1 cellular context compared by ENCODE assay signal in the genomic region with DNA sequence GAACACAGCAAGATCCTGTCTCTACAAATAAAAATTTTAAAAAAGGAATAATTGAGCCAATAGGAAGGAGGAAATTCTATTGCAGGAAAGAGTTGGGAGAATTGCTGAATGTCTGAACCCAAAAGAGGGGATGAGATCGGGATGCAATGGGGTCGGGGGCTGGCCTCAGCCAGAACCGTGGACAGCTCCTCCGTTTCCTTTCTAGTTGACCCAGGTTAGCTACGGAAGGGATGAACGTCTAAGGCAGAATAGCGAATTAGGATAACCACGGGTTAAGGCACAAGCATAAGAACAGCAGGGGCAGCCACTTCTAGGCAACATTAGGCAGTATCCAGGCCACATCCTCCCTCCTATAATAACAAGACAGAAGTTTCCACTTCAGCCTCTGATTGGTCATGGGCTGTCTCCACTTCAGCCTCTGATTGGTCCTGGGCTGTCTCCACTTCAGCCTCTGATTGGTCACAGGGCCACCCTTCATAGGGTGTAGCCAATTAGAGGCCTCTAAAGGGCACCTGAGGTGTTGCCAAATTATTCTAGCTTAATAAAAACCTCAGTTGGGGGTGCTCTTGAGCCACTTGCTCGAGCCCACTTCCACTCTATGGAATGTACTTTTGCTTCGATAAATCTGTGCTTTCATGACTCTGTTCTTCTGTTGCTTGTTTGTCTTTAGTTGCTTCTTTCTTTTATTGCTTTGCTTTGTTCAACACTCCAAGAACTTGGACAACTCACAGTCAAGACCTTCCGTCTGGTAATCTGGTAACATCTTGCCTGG.
A peak's percentile ranks its signal among the peaks of the same experiment; 100 is the strongest.
TF ChIP-seq lines count a peak whose summit lies in the region.

No MANE protein-coding gene starts in this region.

TF ChIP-seq in GM12878, 131 proteins besides CTCF, POLR2A, EP300 and RAD21 (continues in another document):
- no peak for TF ChIP-seq WRNIP1 (IDR thresholded peaks at IDR 0.05; ENCODE audit: borderline replicate concordance, low read depth, low read length)
- TF ChIP-seq NR2C2 (IDR thresholded peaks at IDR 0.05; ENCODE audit: borderline replicate concordance, control insufficient read depth, insufficient read length, low read depth) = no peak
- no peak for TF ChIP-seq ZBTB11 (CRISPR knock-in tag; IDR thresholded peaks at IDR 0.05)
- no peak for TF ChIP-seq CBX5 (IDR thresholded peaks at IDR 0.05; ENCODE audit: low read depth)
- no peak for TF ChIP-seq ZNF217 (IDR thresholded peaks at IDR 0.05)
- TF ChIP-seq KLF5 (IDR thresholded peaks at IDR 0.05; ENCODE audit: partially characterized antibody) = no peak
- TF ChIP-seq ZNF207 (IDR thresholded peaks at IDR 0.05; ENCODE audit: borderline replicate concordance) = no peak
- no peak for TF ChIP-seq EED (IDR thresholded peaks at IDR 0.05; ENCODE audit: low read depth)
- no peak for TF ChIP-seq MYC (IDR thresholded peaks at IDR 0.05; ENCODE audit: insufficient read depth, insufficient read length, insufficient replicate concordance, low read length, severe bottlenecking)
- TF ChIP-seq, protein P1, sequence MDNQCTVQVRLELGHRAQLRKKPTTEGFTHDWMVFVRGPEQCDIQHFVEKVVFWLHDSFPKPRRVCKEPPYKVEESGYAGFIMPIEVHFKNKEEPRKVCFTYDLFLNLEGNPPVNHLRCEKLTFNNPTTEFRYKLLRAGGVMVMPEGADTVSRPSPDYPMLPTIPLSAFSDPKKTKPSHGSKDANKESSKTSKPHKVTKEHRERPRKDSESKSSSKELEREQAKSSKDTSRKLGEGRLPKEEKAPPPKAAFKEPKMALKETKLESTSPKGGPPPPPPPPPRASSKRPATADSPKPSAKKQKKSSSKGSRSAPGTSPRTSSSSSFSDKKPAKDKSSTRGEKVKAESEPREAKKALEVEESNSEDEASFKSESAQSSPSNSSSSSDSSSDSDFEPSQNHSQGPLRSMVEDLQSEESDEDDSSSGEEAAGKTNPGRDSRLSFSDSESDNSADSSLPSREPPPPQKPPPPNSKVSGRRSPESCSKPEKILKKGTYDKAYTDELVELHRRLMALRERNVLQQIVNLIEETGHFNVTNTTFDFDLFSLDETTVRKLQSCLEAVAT (IDR thresholded peaks at IDR 0.05) = no peak
- TF ChIP-seq ZNF622 (IDR thresholded peaks at IDR 0.05) = no peak
- TF ChIP-seq TCF3 (IDR thresholded peaks at IDR 0.05; ENCODE audit: borderline replicate concordance, insufficient read depth, low read depth, low read length) = no peak
- TF ChIP-seq, protein P2, sequence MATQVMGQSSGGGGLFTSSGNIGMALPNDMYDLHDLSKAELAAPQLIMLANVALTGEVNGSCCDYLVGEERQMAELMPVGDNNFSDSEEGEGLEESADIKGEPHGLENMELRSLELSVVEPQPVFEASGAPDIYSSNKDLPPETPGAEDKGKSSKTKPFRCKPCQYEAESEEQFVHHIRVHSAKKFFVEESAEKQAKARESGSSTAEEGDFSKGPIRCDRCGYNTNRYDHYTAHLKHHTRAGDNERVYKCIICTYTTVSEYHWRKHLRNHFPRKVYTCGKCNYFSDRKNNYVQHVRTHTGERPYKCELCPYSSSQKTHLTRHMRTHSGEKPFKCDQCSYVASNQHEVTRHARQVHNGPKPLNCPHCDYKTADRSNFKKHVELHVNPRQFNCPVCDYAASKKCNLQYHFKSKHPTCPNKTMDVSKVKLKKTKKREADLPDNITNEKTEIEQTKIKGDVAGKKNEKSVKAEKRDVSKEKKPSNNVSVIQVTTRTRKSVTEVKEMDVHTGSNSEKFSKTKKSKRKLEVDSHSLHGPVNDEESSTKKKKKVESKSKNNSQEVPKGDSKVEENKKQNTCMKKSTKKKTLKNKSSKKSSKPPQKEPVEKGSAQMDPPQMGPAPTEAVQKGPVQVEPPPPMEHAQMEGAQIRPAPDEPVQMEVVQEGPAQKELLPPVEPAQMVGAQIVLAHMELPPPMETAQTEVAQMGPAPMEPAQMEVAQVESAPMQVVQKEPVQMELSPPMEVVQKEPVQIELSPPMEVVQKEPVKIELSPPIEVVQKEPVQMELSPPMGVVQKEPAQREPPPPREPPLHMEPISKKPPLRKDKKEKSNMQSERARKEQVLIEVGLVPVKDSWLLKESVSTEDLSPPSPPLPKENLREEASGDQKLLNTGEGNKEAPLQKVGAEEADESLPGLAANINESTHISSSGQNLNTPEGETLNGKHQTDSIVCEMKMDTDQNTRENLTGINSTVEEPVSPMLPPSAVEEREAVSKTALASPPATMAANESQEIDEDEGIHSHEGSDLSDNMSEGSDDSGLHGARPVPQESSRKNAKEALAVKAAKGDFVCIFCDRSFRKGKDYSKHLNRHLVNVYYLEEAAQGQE (IDR thresholded peaks at IDR 0.05; ENCODE audit: low read depth, low read length) = peak; percentile 66; the same call in 1 of the 2 replicates
- TF ChIP-seq ESRRA (IDR thresholded peaks at IDR 0.05; ENCODE audit: low read length) = no peak
- TF ChIP-seq, protein P3, sequence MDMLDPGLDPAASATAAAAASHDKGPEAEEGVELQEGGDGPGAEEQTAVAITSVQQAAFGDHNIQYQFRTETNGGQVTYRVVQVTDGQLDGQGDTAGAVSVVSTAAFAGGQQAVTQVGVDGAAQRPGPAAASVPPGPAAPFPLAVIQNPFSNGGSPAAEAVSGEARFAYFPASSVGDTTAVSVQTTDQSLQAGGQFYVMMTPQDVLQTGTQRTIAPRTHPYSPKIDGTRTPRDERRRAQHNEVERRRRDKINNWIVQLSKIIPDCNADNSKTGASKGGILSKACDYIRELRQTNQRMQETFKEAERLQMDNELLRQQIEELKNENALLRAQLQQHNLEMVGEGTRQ (IDR thresholded peaks at IDR 0.05; ENCODE audit: borderline replicate concordance, low read depth, low read length) = no peak
- no peak for TF ChIP-seq TCF7 (IDR thresholded peaks at IDR 0.05; ENCODE audit: borderline replicate concordance)
- TF ChIP-seq KAT2A (conservative IDR thresholded peaks at IDR 0.05; ENCODE audit: control insufficient read depth, low read depth, low read length) = no peak
- TF ChIP-seq, protein P4, sequence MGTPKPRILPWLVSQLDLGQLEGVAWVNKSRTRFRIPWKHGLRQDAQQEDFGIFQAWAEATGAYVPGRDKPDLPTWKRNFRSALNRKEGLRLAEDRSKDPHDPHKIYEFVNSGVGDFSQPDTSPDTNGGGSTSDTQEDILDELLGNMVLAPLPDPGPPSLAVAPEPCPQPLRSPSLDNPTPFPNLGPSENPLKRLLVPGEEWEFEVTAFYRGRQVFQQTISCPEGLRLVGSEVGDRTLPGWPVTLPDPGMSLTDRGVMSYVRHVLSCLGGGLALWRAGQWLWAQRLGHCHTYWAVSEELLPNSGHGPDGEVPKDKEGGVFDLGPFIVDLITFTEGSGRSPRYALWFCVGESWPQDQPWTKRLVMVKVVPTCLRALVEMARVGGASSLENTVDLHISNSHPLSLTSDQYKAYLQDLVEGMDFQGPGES (IDR thresholded peaks at IDR 0.05) = no peak
- no peak for TF ChIP-seq NFXL1 (IDR thresholded peaks at IDR 0.05; ENCODE audit: borderline replicate concordance)
- no peak for TF ChIP-seq BACH1 (IDR thresholded peaks at IDR 0.05; ENCODE audit: borderline replicate concordance)
- TF ChIP-seq PML (IDR thresholded peaks at IDR 0.05; ENCODE audit: low read length) = no peak
- TF ChIP-seq SIN3A (IDR thresholded peaks at IDR 0.05; ENCODE audit: low read depth, low read length) = no peak
- no peak for TF ChIP-seq FOXK2 (IDR thresholded peaks at IDR 0.05)
- no peak for TF ChIP-seq IRF4 (IDR thresholded peaks at IDR 0.05; ENCODE audit: low read depth, low read length)
- TF ChIP-seq LARP7 (IDR thresholded peaks at IDR 0.05) = no peak
- peak; percentile 78 for TF ChIP-seq SP1 (IDR thresholded peaks at IDR 0.05; ENCODE audit: low read depth, low read length)
- TF ChIP-seq ATF2 (IDR thresholded peaks at IDR 0.05; ENCODE audit: low read length) = no peak
- TF ChIP-seq, protein P5, sequence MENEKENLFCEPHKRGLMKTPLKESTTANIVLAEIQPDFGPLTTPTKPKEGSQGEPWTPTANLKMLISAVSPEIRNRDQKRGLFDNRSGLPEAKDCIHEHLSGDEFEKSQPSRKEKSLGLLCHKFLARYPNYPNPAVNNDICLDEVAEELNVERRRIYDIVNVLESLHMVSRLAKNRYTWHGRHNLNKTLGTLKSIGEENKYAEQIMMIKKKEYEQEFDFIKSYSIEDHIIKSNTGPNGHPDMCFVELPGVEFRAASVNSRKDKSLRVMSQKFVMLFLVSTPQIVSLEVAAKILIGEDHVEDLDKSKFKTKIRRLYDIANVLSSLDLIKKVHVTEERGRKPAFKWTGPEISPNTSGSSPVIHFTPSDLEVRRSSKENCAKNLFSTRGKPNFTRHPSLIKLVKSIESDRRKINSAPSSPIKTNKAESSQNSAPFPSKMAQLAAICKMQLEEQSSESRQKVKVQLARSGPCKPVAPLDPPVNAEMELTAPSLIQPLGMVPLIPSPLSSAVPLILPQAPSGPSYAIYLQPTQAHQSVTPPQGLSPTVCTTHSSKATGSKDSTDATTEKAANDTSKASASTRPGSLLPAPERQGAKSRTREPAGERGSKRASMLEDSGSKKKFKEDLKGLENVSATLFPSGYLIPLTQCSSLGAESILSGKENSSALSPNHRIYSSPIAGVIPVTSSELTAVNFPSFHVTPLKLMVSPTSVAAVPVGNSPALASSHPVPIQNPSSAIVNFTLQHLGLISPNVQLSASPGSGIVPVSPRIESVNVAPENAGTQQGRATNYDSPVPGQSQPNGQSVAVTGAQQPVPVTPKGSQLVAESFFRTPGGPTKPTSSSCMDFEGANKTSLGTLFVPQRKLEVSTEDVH (IDR thresholded peaks at IDR 0.05; ENCODE audit: low read depth, partially characterized antibody) = no peak
- TF ChIP-seq, protein P6, sequence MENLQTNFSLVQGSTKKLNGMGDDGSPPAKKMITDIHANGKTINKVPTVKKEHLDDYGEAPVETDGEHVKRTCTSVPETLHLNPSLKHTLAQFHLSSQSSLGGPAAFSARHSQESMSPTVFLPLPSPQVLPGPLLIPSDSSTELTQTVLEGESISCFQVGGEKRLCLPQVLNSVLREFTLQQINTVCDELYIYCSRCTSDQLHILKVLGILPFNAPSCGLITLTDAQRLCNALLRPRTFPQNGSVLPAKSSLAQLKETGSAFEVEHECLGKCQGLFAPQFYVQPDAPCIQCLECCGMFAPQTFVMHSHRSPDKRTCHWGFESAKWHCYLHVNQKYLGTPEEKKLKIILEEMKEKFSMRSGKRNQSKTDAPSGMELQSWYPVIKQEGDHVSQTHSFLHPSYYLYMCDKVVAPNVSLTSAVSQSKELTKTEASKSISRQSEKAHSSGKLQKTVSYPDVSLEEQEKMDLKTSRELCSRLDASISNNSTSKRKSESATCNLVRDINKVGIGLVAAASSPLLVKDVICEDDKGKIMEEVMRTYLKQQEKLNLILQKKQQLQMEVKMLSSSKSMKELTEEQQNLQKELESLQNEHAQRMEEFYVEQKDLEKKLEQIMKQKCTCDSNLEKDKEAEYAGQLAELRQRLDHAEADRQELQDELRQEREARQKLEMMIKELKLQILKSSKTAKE (IDR thresholded peaks at IDR 0.05; ENCODE audit: low read depth, poor library complexity, severe bottlenecking) = no peak
- TF ChIP-seq, protein P7, sequence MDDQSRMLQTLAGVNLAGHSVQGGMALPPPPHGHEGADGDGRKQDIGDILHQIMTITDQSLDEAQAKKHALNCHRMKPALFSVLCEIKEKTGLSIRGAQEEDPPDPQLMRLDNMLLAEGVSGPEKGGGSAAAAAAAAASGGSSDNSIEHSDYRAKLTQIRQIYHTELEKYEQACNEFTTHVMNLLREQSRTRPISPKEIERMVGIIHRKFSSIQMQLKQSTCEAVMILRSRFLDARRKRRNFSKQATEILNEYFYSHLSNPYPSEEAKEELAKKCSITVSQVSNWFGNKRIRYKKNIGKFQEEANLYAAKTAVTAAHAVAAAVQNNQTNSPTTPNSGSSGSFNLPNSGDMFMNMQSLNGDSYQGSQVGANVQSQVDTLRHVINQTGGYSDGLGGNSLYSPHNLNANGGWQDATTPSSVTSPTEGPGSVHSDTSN (IDR thresholded peaks at IDR 0.05; ENCODE audit: insufficient replicate concordance, low read depth, low read length) = peak; percentile 33
- no peak for TF ChIP-seq SMC3 (IDR thresholded peaks at IDR 0.05; ENCODE audit: borderline replicate concordance, low read length)
- TF ChIP-seq RBBP5 (conservative IDR thresholded peaks at IDR 0.05) = no peak
- TF ChIP-seq NFYA (IDR thresholded peaks at IDR 0.05; ENCODE audit: borderline replicate concordance, low read depth, low read length) = no peak
